In the genomic region with DNA sequence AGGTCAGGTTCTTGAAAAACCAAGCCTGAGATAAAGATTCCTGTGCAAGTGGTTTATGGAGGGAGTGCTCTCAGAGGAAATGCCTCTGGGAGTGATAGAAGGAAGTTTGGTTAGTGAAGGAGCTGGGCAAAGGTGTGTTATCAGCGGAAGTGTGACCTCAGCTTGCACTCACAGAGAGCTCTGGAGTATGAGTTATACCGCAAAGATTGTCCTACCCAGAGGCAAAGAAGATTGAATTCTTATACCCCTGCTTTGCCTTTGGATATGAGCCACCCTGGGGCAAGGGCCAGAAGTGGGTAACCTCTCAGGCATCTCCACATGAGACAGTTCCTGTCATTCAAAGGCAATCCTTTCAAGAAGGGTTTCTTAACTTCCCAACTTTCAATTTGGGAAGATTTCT, we compare ENCODE assay signal across 1 cellular context.
TF ChIP-seq lines count a peak whose summit lies in the region.

No MANE protein-coding gene starts in this region.

TF ChIP-seq in IMR-90, 13 proteins besides CTCF, POLR2A, EP300 and RAD21 (continued from another document):
- TF ChIP-seq, protein P1, sequence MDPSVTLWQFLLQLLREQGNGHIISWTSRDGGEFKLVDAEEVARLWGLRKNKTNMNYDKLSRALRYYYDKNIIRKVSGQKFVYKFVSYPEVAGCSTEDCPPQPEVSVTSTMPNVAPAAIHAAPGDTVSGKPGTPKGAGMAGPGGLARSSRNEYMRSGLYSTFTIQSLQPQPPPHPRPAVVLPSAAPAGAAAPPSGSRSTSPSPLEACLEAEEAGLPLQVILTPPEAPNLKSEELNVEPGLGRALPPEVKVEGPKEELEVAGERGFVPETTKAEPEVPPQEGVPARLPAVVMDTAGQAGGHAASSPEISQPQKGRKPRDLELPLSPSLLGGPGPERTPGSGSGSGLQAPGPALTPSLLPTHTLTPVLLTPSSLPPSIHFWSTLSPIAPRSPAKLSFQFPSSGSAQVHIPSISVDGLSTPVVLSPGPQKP (IDR thresholded peaks at IDR 0.05; ENCODE audit: borderline replicate concordance, low read depth, low read length): no peak
- TF ChIP-seq NFE2L2 (IDR thresholded peaks at IDR 0.05; ENCODE audit: low read depth, low read length): no peak
- TF ChIP-seq CHD1 (IDR thresholded peaks at IDR 0.05; ENCODE audit: low read depth, low read length): no peak
- TF ChIP-seq, protein P2, sequence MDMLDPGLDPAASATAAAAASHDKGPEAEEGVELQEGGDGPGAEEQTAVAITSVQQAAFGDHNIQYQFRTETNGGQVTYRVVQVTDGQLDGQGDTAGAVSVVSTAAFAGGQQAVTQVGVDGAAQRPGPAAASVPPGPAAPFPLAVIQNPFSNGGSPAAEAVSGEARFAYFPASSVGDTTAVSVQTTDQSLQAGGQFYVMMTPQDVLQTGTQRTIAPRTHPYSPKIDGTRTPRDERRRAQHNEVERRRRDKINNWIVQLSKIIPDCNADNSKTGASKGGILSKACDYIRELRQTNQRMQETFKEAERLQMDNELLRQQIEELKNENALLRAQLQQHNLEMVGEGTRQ (IDR thresholded peaks at IDR 0.05; ENCODE audit: low read depth, low read length): no peak
- no peak for TF ChIP-seq CEBPB (IDR thresholded peaks at IDR 0.05; ENCODE audit: low read depth, low read length)
- TF ChIP-seq SMC3 (IDR thresholded peaks at IDR 0.05; ENCODE audit: low read depth, low read length): no peak
- TF ChIP-seq BHLHE40 (IDR thresholded peaks at IDR 0.05; ENCODE audit: low read depth, low read length): no peak
